8 cellular contexts compared by ENCODE assay signal in genomic region chr4:74157116-74157742, GRCh38. TPM values are rescaled to one million over a fixed set of nuclear protein-coding genes. Genes with fewer than 3 reads are reported as not detected.
DNase-seq lines count a peak whose midpoint lies in the region; ATAC-seq, FAIRE-seq and TF ChIP-seq lines count a peak whose summit lies in the region.

No MANE protein-coding gene starts in this region.

- no peaks in the 10 kb centered on the region for H3K9me3 ChIP-seq in heart left ventricle
- H3K9me3 ChIP-seq in subcutaneous abdominal adipose tissue (ENCODE audit: control insufficient read depth in 5 of 5, low read length in 5 of 5): no peaks in the 10 kb centered on the region

- H3K4me3 ChIP-seq in heart left ventricle: peak overlapping the region; percentile 44 to 87 (median 70)
- peak overlapping the region; percentile 66 to 86 (median 80) for H3K4me3 ChIP-seq in subcutaneous abdominal adipose tissue (ENCODE audit: low read depth in 1 of 5, low read length in 5 of 5)

- H3K27me3 ChIP-seq in heart left ventricle: no peaks in the 10 kb centered on the region
- H3K27me3 ChIP-seq in subcutaneous abdominal adipose tissue (ENCODE audit: control insufficient read depth in 5 of 5, insufficient read depth in 4 of 5, low read length in 5 of 5): no peaks in the 10 kb centered on the region

- peak overlapping the region; percentile 80 to 96 (median 92) for H3K27ac ChIP-seq in heart left ventricle
- peak overlapping the region; percentile 88 for H3K27ac ChIP-seq in subcutaneous abdominal adipose tissue (ENCODE audit: low read depth, low read length)

- no peak for ATAC-seq in heart left ventricle
- no peak for ATAC-seq in GM21737 (IDR thresholded peaks at IDR 0.05; ENCODE audit: unreplicated experiment)

- peaks cover 14% of the 10 kb centered on the region for H3K36me3 Mint-ChIP-seq in activated naive CD8-positive, alpha-beta T cell treated with anti-CD3 and anti-CD28 coated beads for 36 hours

- in situ Hi-C loops in KBM-7 (cut with MboI; ENCODE audit: low pct_unique_long_range_greater_than_20kb, low sequenced_read_pairs): no loop called here

- peak; percentile 45 for FAIRE-seq in islet of Langerhans (lab: Jason Lieb, UNC)

- TF ChIP-seq CTCF in heart left ventricle (IDR thresholded peaks at IDR 0.05): no peak

- H3K4me3 Mint-ChIP-seq in activated naive CD8-positive, alpha-beta T cell treated with anti-CD3 and anti-CD28 coated beads for 36 hours: peak overlapping the region; percentile 90

- peak overlapping the region; percentile 69 for H3K27ac Mint-ChIP-seq in activated naive CD8-positive, alpha-beta T cell treated with anti-CD3 and anti-CD28 coated beads for 36 hours

- 4 to 8% (median 6%) methylated on average over 4 of the region's 4 CpGs for WGBS in heart left ventricle, 4 donors

- no peak for TF ChIP-seq POLR2A in heart left ventricle (IDR thresholded peaks at IDR 0.05)

- H3K4me1 Mint-ChIP-seq in activated naive CD8-positive, alpha-beta T cell treated with anti-CD3 and anti-CD28 coated beads for 36 hours: peaks cover 23% of the 10 kb centered on the region

- H3K27me3 Mint-ChIP-seq in activated naive CD8-positive, alpha-beta T cell treated with anti-CD3 and anti-CD28 coated beads for 36 hours: peaks cover 21% of the 10 kb centered on the region

- intact Hi-C loops in heart left ventricle (cut with DNase I) (no loop called here), cardiac septum (cut with DNase I) (no loop called here)

- DNase-seq in heart left ventricle (no peak), cardiac septum (ENCODE audit: low spot score) (no peak), ureter (ENCODE audit: low spot score) (no peak), KBM-7 (no peak)
- no peak for DNase-seq in activated naive CD8-positive, alpha-beta T cell treated with anti-CD3 and anti-CD28 coated beads for 36 hours

- H3K9ac ChIP-seq in subcutaneous abdominal adipose tissue (ENCODE audit: low read length in 5 of 5): peak overlapping the region; percentile 51 to 83 (median 79)

- peaks cover 0 to 25% (median 18%) of the 10 kb centered on the region in 9 donors for H3K36me3 ChIP-seq in heart left ventricle
- peaks cover 2 to 18% (median 5%) of the 10 kb centered on the region in 5 donors for H3K36me3 ChIP-seq in subcutaneous abdominal adipose tissue (ENCODE audit: control insufficient read depth in 5 of 5, insufficient read depth in 5 of 5, low read length in 5 of 5)

- H3K4me1 ChIP-seq in heart left ventricle (peaks cover 0 to 39% (median 17%) of the 10 kb centered on the region in 12 donors), subcutaneous abdominal adipose tissue (ENCODE audit: control insufficient read depth in 5 of 5, insufficient read depth in 5 of 5, low read length in 5 of 5) (peaks cover 0 to 22% (median 20%) of the 10 kb centered on the region in 5 donors)

- no peaks in the 10 kb centered on the region for H3K9me3 Mint-ChIP-seq in activated naive CD8-positive, alpha-beta T cell treated with anti-CD3 and anti-CD28 coated beads for 36 hours

RNA-seq across cellular contexts. Expression of gene MTHFD2L, which starts 0.7 kb away (rescaled TPM):
- total RNA-seq in heart left ventricle (10 to 100 TPM in 6 of 9 donors, 1 to 10 TPM in 3; 8.2 to 16.4 (median 12.6) TPM), cardiac septum (14.5 TPM), ureter (15.9 TPM)
- 10 to 100 TPM in 1 of 2 donors, 1 to 10 TPM in 1; 6.8 to 11.5 TPM for polyA plus RNA-seq in heart left ventricle
- total RNA-seq in activated naive CD8-positive, alpha-beta T cell treated with anti-CD3 and anti-CD28 coated beads for 36 hours: 1 to 10 TPM; 8.2 to 8.3 TPM

RNA-seq across cellular contexts. Expression of gene CXCL2, which starts 58.2 kb away (rescaled TPM):
- total RNA-seq in heart left ventricle (10 to 100 TPM in 3 of 9 donors, 1 to 10 TPM in 6; 1.8 to 33.6 (median 5.9) TPM), cardiac septum (4.1 TPM), ureter (3.3 TPM)
- 1 to 10 TPM; 8.4 to 9.0 TPM for polyA plus RNA-seq in heart left ventricle
- not detected for total RNA-seq in activated naive CD8-positive, alpha-beta T cell treated with anti-CD3 and anti-CD28 coated beads for 36 hours
